11 cellular contexts compared by ENCODE assay signal in the genomic region with DNA sequence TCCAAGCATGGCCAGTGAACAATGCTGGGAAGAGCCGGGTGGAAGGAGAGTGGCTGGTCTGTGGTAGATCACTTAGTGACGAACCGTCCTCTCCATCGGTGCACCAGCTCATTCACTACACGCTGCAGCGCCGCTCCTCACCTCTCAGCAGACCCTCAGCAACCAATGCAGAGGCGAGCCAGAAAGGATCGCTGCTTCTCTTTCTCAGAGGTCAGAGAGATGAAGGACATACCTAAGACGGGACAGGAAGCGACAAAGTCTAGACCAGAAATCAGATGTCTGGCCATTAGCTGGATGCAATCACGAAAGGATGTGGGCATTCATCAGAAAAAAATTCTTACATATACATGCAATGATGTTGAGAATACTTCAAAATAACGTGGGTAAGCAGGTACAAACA. TPM values are rescaled to one million over a fixed set of nuclear protein-coding genes. Genes with fewer than 3 reads are reported as not detected.
DNase-seq lines count a peak whose midpoint lies in the region; ATAC-seq and TF ChIP-seq lines count a peak whose summit lies in the region.
"Had no signal": no experiment of that assay in that cellular context is flagged by ENCODE, and none has a peak within 500 bp of the region (broad histone marks: within the 10 kb centered on the region; RNA-seq: fewer than 3 reads in every experiment).

No MANE protein-coding gene starts in this region.

- H3K4me3 ChIP-seq in Peyer's patch (no peak overlapping the region), gastroesophageal sphincter (no peak overlapping the region), sigmoid colon (no peak overlapping the region)

- H3K27me3 Mint-ChIP-seq in CD4-positive, alpha-beta T cell: no peaks in the 10 kb centered on the region

- TF ChIP-seq EP300 in gastroesophageal sphincter (IDR thresholded peaks at IDR 0.05): no peak
- TF ChIP-seq EP300 in sigmoid colon (IDR thresholded peaks at IDR 0.05): no peak

- H3K4me1 ChIP-seq in Peyer's patch (peaks cover 3 to 69% (median 11%) of the 10 kb centered on the region in 4 donors), gastroesophageal sphincter (peaks cover 0 to 99% (median 31%) of the 10 kb centered on the region in 3 donors), sigmoid colon (peaks cover 0 to 75% (median 62%) of the 10 kb centered on the region in 4 donors)

- intact Hi-C loops in CD4-positive, alpha-beta T cell (cut with DNase I, micrococcal nuclease): no loop called here
- intact Hi-C loops in sigmoid colon (cut with DNase I): loop anchor here (2.0 to 5.0 kb wide), 2 partner anchors 73 to 96 kb away; no protein-coding TSS in a partner anchor

- H3K27me3 ChIP-seq in CD4-positive, alpha-beta T cell (ENCODE audit: control insufficient read depth, insufficient read depth, low read length): no peaks in the 10 kb centered on the region
- H3K27me3 ChIP-seq in Peyer's patch (no peaks in the 10 kb centered on the region), gastroesophageal sphincter (no peaks in the 10 kb centered on the region), sigmoid colon (no peaks in the 10 kb centered on the region)

- peak overlapping the region; percentile 86 for H3K27ac Mint-ChIP-seq in CD4-positive, alpha-beta T cell

- CTCF ChIA-PET in CD4-positive, alpha-beta T cell (lab: Charles Lee): interaction anchor here (1.3 to 1.4 kb wide), 2 partner anchors 11 to 13 kb away, joined by 5 read pairs; no protein-coding TSS in a partner anchor

- H3K4me1 Mint-ChIP-seq in CD4-positive, alpha-beta T cell (ENCODE audit: low read depth): peaks cover 85% of the 10 kb centered on the region

- no peak for DNase-seq in CD4-positive, alpha-beta T cell
- peak in 1 of 3 donors; percentile 42 for DNase-seq in Peyer's patch
- peak; percentile 60 for DNase-seq in sigmoid colon
- DNase-seq in NCI-H2196 treated with DMSO at 0.1 percent for 48 hours (lab: John Stamatoyannopoulos, UW; ENCODE audit: unreplicated experiment): no peak
- no peak for DNase-seq in HPDE6-E6E7 (ENCODE audit: extremely low spot score)
- DNase-seq: islet precursor cell, Karpas-422, RPMI8226 had no signal

- no peaks in the 10 kb centered on the region for H3K9me3 Mint-ChIP-seq in CD4-positive, alpha-beta T cell

- H3K27ac ChIP-seq in CD4-positive, alpha-beta T cell (ENCODE audit: low read depth, low read length): no peak overlapping the region
- peak overlapping the region; percentile 20 to 78 (median 58) for H3K27ac ChIP-seq in Peyer's patch
- H3K27ac ChIP-seq in gastroesophageal sphincter: peak overlapping the region in 3 of 4 donors; percentile 81 to 85 (median 84)
- peak overlapping the region; percentile 75 to 86 (median 84) for H3K27ac ChIP-seq in sigmoid colon

- TF ChIP-seq CTCF in CD4-positive, alpha-beta T cell (IDR thresholded peaks at IDR 0.05): no peak
- TF ChIP-seq CTCF in Peyer's patch (IDR thresholded peaks at IDR 0.05) (no peak), gastroesophageal sphincter (IDR thresholded peaks at IDR 0.05) (no peak), sigmoid colon (IDR thresholded peaks at IDR 0.05) (no peak)

- TF ChIP-seq POLR2A in Peyer's patch (IDR thresholded peaks at IDR 0.05): no peak
- TF ChIP-seq POLR2A in gastroesophageal sphincter (IDR thresholded peaks at IDR 0.05): no peak
- no peak for TF ChIP-seq POLR2A in sigmoid colon (IDR thresholded peaks at IDR 0.05)

- ATAC-seq in CD4-positive, alpha-beta T cell (ENCODE audit: poor library complexity): no peak
- ATAC-seq in gastroesophageal sphincter: no peak
- no peak for ATAC-seq in HG03457 (IDR thresholded peaks at IDR 0.05; ENCODE audit: unreplicated experiment)
- ATAC-seq in GM18519 (IDR thresholded peaks at IDR 0.05; ENCODE audit: low FRiP score, unreplicated experiment): no peak

- WGBS in gastroesophageal sphincter (ENCODE audit: low coverage in 1 of 2), 2 donors: 56 to 65% methylated on average over 8 to 11 of the region's 13 CpGs
- 62 to 74% methylated on average over 13 of the region's 13 CpGs for WGBS in sigmoid colon, 2 donors

- H3K36me3 ChIP-seq in Peyer's patch: no peaks in the 10 kb centered on the region
- H3K36me3 ChIP-seq in gastroesophageal sphincter: no peaks in the 10 kb centered on the region
- H3K36me3 ChIP-seq in sigmoid colon: no peaks in the 10 kb centered on the region

- H3K4me3 Mint-ChIP-seq in CD4-positive, alpha-beta T cell: no peak overlapping the region

- H3K9me3 ChIP-seq in CD4-positive, alpha-beta T cell (ENCODE audit: control insufficient read depth, low read length): no peaks in the 10 kb centered on the region
- H3K9me3 ChIP-seq in Peyer's patch (no peaks in the 10 kb centered on the region), gastroesophageal sphincter (no peaks in the 10 kb centered on the region), sigmoid colon (no peaks in the 10 kb centered on the region)

- H3K36me3 Mint-ChIP-seq in CD4-positive, alpha-beta T cell (ENCODE audit: low read depth): peaks cover 14% of the 10 kb centered on the region

- POLR2A ChIA-PET in CD4-positive, alpha-beta T cell (lab: Charles Lee): interaction anchor here (1.1 to 1.8 kb wide), 4 partner anchors 11 to 76 kb away, joined by 3 to 9 read pairs (median 5); no protein-coding TSS in a partner anchor

RNA-seq across cellular contexts. Expression of gene NSMCE1, which starts 26.9 kb away (rescaled TPM):
- total RNA-seq in CD4-positive, alpha-beta T cell: 10 to 100 TPM; 31.9 to 33.9 TPM
- total RNA-seq in Peyer's patch (10 to 100 TPM; 20.9 to 41.3 (median 30.6) TPM), gastroesophageal sphincter (10 to 100 TPM; 48.4 to 66.0 (median 63.3) TPM), sigmoid colon (10 to 100 TPM; 32.5 to 51.0 (median 45.1) TPM)
- polyA plus RNA-seq in sigmoid colon: 10 to 100 TPM; 54.7 to 65.2 (median 64.2) TPM

RNA-seq across cellular contexts. Expression of gene KDM8, which starts 38.3 kb away (rescaled TPM):
- total RNA-seq in CD4-positive, alpha-beta T cell: 10 to 100 TPM; 15.1 to 17.3 TPM
- 100 to 1,000 TPM in 1 of 4 donors, 10 to 100 TPM in 3; 22.3 to 130 (median 40.9) TPM for total RNA-seq in Peyer's patch
- 10 to 100 TPM in 1 of 4 donors, 1 to 10 TPM in 3; 1.9 to 12.0 (median 4.0) TPM for total RNA-seq in gastroesophageal sphincter
- 1 to 10 TPM; 2.5 to 6.8 (median 3.7) TPM for total RNA-seq in sigmoid colon
- polyA plus RNA-seq in sigmoid colon: 1 to 10 TPM; 5.1 to 5.4 (median 5.4) TPM
